In genomic region chr4:66794635-66795034, GRCh38 we compare ENCODE assay signal across 4 cellular contexts.
TF ChIP-seq lines count a peak whose summit lies in the region.

No MANE protein-coding gene starts in this region.

TF ChIP-seq in HepG2, 621 proteins besides CTCF, POLR2A, EP300 and RAD21:
- TF ChIP-seq MAFF (IDR thresholded peaks at IDR 0.05; ENCODE audit: low read depth, low read length) (peak; percentile 87), MAFK (conservative IDR thresholded peaks at IDR 0.05 in 1 of 2, IDR thresholded peaks at IDR 0.05 in 1 of 2; ENCODE audit: low read length in 2 of 2) (peak; percentile 76 to 87; a peak in 3 of 4 replicates), PBX3 (CRISPR knock-in tag; IDR thresholded peaks at IDR 0.05; ENCODE audit: borderline replicate concordance) (no peak)

TF ChIP-seq in A549, 52 proteins besides CTCF, POLR2A, EP300 and RAD21:
- TF ChIP-seq CBX2 (IDR thresholded peaks at IDR 0.05; ENCODE audit: borderline replicate concordance, low read depth) (no peak), BCL3 (IDR thresholded peaks at IDR 0.05) (no peak), MAFK (IDR thresholded peaks at IDR 0.05; ENCODE audit: partially characterized antibody) (peak; percentile 66)

TF ChIP-seq in IMR-90, 13 proteins besides CTCF, POLR2A, EP300 and RAD21:
- TF ChIP-seq MAZ (IDR thresholded peaks at IDR 0.05; ENCODE audit: borderline replicate concordance, low read depth, low read length): no peak
- peak; percentile 72 for TF ChIP-seq MAFK (IDR thresholded peaks at IDR 0.05; ENCODE audit: low read depth, low read length)
- no peak for TF ChIP-seq NFE2L2 (IDR thresholded peaks at IDR 0.05; ENCODE audit: low read depth, low read length)

TF ChIP-seq in K562, 482 proteins besides CTCF, POLR2A, EP300 and RAD21:
- TF ChIP-seq KDM2B (CRISPR knock-in tag; IDR thresholded peaks at IDR 0.05) (no peak), NFXL1 (CRISPR knock-in tag; IDR thresholded peaks at IDR 0.05) (no peak), OTX1 (CRISPR knock-in tag; IDR thresholded peaks at IDR 0.05) (no peak), ERF (CRISPR knock-in tag; IDR thresholded peaks at IDR 0.05) (no peak), CBX2 (IDR thresholded peaks at IDR 0.05; ENCODE audit: insufficient read depth, low read length, poor library complexity, severe bottlenecking) (no peak), MIER1 (IDR thresholded peaks at IDR 0.05; ENCODE audit: low read depth) (no peak), ZNF695 (CRISPR knock-in tag; IDR thresholded peaks at IDR 0.05) (no peak), ZNF224 (CRISPR knock-in tag; IDR thresholded peaks at IDR 0.05) (no peak), ZNF316 (IDR thresholded peaks at IDR 0.05) (peak; percentile 42; the same call in 1 of the 2 replicates), MAFG (tag; conservative IDR thresholded peaks at IDR 0.05) (0 out of 2 replicates have a peak, but pooled peaks have one; percentile 11), MAFF (IDR thresholded peaks at IDR 0.05; ENCODE audit: low read length) (peak; percentile 19; the same call in 1 of the 2 replicates), ZNF408 (CRISPR knock-in tag; IDR thresholded peaks at IDR 0.05; ENCODE audit: low read depth) (no peak), ZC3H11A (IDR thresholded peaks at IDR 0.05; ENCODE audit: low read depth, low read length) (no peak), ZNF551 (CRISPR knock-in tag; IDR thresholded peaks at IDR 0.05) (no peak)
